Comparison of ENCODE assay signal across 13 cellular contexts in genomic region chr2:234450431-234451095, GRCh38. TPM values are rescaled to one million over a fixed set of nuclear protein-coding genes. Genes with fewer than 3 reads are reported as not detected.
DNase-seq lines count a peak whose midpoint lies in the region; TF ChIP-seq lines count a peak whose summit lies in the region.
"Had no signal": no experiment of that assay in that cellular context is flagged by ENCODE, and none has a peak within 500 bp of the region (broad histone marks: within the 10 kb centered on the region; RNA-seq: fewer than 3 reads in every experiment).

No MANE protein-coding gene starts in this region.

- no peak for TF ChIP-seq CTCF in brain microvascular endothelial cell (IDR thresholded peaks at IDR 0.05; ENCODE audit: low read depth, low read length, missing control alignments)
- no peak for TF ChIP-seq CTCF in osteocyte (IDR thresholded peaks at IDR 0.05)

- no peaks in the 10 kb centered on the region for H3K36me3 ChIP-seq in brain microvascular endothelial cell (replicated peaks)
- H3K36me3 ChIP-seq: lower lobe of right lung had no signal

- H3K4me3 ChIP-seq in brain microvascular endothelial cell (ENCODE audit: low read depth, low read length): no peak overlapping the region
- H3K4me3 ChIP-seq: lower lobe of right lung had no signal

- H3K36me3 Mint-ChIP-seq in activated CD4-positive, alpha-beta T cell treated with anti-CD3 and anti-CD28 coated beads, Interleukin-2, amount 10 ng/mL, durations not matched to agents 24 days and 14 days (ENCODE audit: low read depth): peaks cover 38% of the 10 kb centered on the region
- H3K36me3 Mint-ChIP-seq in osteocyte (ENCODE audit: unreplicated experiment): no peaks in the 10 kb centered on the region

- H3K4me3 Mint-ChIP-seq in activated CD4-positive, alpha-beta T cell treated with anti-CD3 and anti-CD28 coated beads, Interleukin-2, amount 10 ng/mL, durations not matched to agents 24 days and 14 days: peak overlapping the region; percentile 86
- no peak overlapping the region for H3K4me3 Mint-ChIP-seq in osteocyte (ENCODE audit: unreplicated experiment)

- H3K4me1 Mint-ChIP-seq in activated CD4-positive, alpha-beta T cell treated with anti-CD3 and anti-CD28 coated beads, Interleukin-2, amount 10 ng/mL, durations not matched to agents 24 days and 14 days: peaks cover 80% of the 10 kb centered on the region
- peaks cover 61% of the 10 kb centered on the region for H3K4me1 Mint-ChIP-seq in osteocyte (ENCODE audit: unreplicated experiment)

- intact Hi-C loops in activated CD4-positive, alpha-beta T cell treated with anti-CD3 and anti-CD28 coated beads, Interleukin-2, amount 10 ng/mL, durations not matched to agents 24 days and 14 days (cut with micrococcal nuclease): loop anchor here (1.0 kb wide), 1 partner anchor 40 kb away; no protein-coding TSS in a partner anchor

- H3K27me3 ChIP-seq in brain microvascular endothelial cell (replicated peaks): no peaks in the 10 kb centered on the region

- in situ Hi-C loops in brain microvascular endothelial cell (cut with HindIII; ENCODE audit: low pct_ligation_motif_present, low sequenced_read_pairs): no loop called here

- H3K9me3 Mint-ChIP-seq in activated CD4-positive, alpha-beta T cell treated with anti-CD3 and anti-CD28 coated beads, Interleukin-2, amount 10 ng/mL, durations not matched to agents 24 days and 14 days: no peaks in the 10 kb centered on the region
- no peaks in the 10 kb centered on the region for H3K9me3 Mint-ChIP-seq in osteocyte (ENCODE audit: unreplicated experiment)

- peak; percentile 76 for DNase-seq in activated CD4-positive, alpha-beta T cell treated with anti-CD3 and anti-CD28 coated beads, Interleukin-2, amount 10 ng/mL, durations not matched to agents 24 days and 14 days
- no peak for DNase-seq in activated CD4-positive, alpha-beta T cell treated with anti-CD3 and anti-CD28 coated beads, Interleukin-2, amount 50 U/mL, for 48 hours
- DNase-seq in NCI-H69 (lab: John Stamatoyannopoulos, UW) (peak; percentile 89), brain microvascular endothelial cell (no peak), osteocyte (ENCODE audit: extremely low spot score, unreplicated experiment) (no peak), LoVo (ENCODE audit: low spot score) (no peak), ureter (ENCODE audit: low spot score) (no peak), hippocampal formation (lab: John Stamatoyannopoulos, UW) (no peak)
- DNase-seq: H7, Karpas-422, lower lobe of right lung, NCI-H2081 treated with DMSO at 0.1 percent for 48 hours, SHP77 treated with DMSO at 0.1 percent for 48 hours had no signal

- H3K27ac Mint-ChIP-seq in activated CD4-positive, alpha-beta T cell treated with anti-CD3 and anti-CD28 coated beads, Interleukin-2, amount 10 ng/mL, durations not matched to agents 24 days and 14 days: peak overlapping the region; percentile 91
- H3K27ac Mint-ChIP-seq in osteocyte (ENCODE audit: unreplicated experiment): peak overlapping the region; percentile 4

- no peaks in the 10 kb centered on the region for H3K27me3 Mint-ChIP-seq in activated CD4-positive, alpha-beta T cell treated with anti-CD3 and anti-CD28 coated beads, Interleukin-2, amount 10 ng/mL, durations not matched to agents 24 days and 14 days
- no peaks in the 10 kb centered on the region for H3K27me3 Mint-ChIP-seq in osteocyte (ENCODE audit: unreplicated experiment)

- peak overlapping the region; percentile 99 for H3K27ac ChIP-seq in brain microvascular endothelial cell
- H3K27ac ChIP-seq: lower lobe of right lung had no signal

RNA-seq across cellular contexts. Expression of gene ARL4C, which starts 46.3 kb away (rescaled TPM):
- total RNA-seq in activated CD4-positive, alpha-beta T cell treated with anti-CD3 and anti-CD28 coated beads, Interleukin-2, amount 10 ng/mL, durations not matched to agents 24 days and 14 days: 43.2 and 45.0 TPM in 2 replicates
- total RNA-seq in osteocyte (35.1 and 37.1 TPM in 2 replicates), ureter (24.4 TPM)

Comparison
In these comparisons a context has a peak if more than half of its experiments do, and no peak if none do; other contexts are left out.
1. DNase-seq: peak in activated CD4-positive, alpha-beta T cell treated with anti-CD3 and anti-CD28 coated beads, Interleukin-2, amount 10 ng/mL, durations not matched to agents 24 days and 14 days (single experiment) and NCI-H69 (single experiment); none in activated CD4-positive, alpha-beta T cell treated with anti-CD3 and anti-CD28 coated beads, Interleukin-2, amount 50 U/mL, for 48 hours (0 of 2), brain microvascular endothelial cell (single experiment), osteocyte (single experiment), LoVo (single experiment), ureter (single experiment) and hippocampal formation (0 of 2).